3 cellular contexts compared by ENCODE assay signal in the genomic region with DNA sequence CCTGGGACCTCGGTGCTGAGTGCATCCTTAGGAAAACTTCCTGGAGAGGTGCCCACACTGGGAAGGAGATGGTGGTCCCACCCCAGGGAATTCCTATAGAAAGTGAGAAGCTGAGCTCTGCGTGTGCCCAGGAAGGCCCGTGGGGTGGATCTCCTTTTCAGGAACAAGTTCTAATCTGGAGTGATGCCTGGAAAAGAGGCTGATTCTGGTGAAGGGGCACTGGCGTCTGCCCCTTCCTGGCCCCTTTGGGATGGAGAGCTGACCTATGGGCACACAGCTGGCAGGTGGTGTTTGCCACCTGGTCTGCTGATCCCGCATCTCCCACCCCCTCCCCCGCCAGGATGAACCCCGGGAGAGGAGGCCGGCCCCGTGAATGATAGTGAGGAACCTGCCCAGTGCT.
"Had no signal": no experiment of that assay in that cellular context is flagged by ENCODE, and none has a peak within 500 bp of the region (broad histone marks: within the 10 kb centered on the region; RNA-seq: fewer than 3 reads in every experiment).

No MANE protein-coding gene starts in this region.

- DNase-seq: GDM1, GF-D8 had no signal

- ATAC-seq: GM12878 had no signal

- H3K4me3 ChIP-seq: GM12878 had no signal
